In genomic region chr10:125148021-125148439, GRCh38 we compare ENCODE assay signal across 11 cellular contexts. TPM values are rescaled to one million over a fixed set of nuclear protein-coding genes. Genes with fewer than 3 reads are reported as not detected.
A peak's percentile ranks its signal among the peaks of the same experiment; 100 is the strongest.
DNase-seq lines count a peak whose midpoint lies in the region; ATAC-seq and TF ChIP-seq lines count a peak whose summit lies in the region.
"Had no signal": no experiment of that assay in that cellular context is flagged by ENCODE, and none has a peak within 500 bp of the region (broad histone marks: within the 10 kb centered on the region; RNA-seq: fewer than 3 reads in every experiment).

No MANE protein-coding gene starts in this region.

- H2AFZ ChIP-seq in SK-N-SH (ENCODE audit: low read depth) (no peak overlapping the region), mesenchymal stem cell (ENCODE audit: low read depth, low read length) (no peak overlapping the region)

- H3K27me3 ChIP-seq in SK-N-SH (ENCODE audit: insufficient read depth) = no peaks in the 10 kb centered on the region
- H3K27me3 ChIP-seq in mesenchymal stem cell (ENCODE audit: control insufficient read depth in 1 of 2, insufficient read depth in 1 of 2, low read length in 2 of 2) = no peaks in the 10 kb centered on the region

- WGBS in SK-N-SH (ENCODE audit: low lambda C conversion rate) = 84% methylated on average over 7 of the region's 7 CpGs
- 58% methylated on average over 6 of the region's 7 CpGs for WGBS in mesenchymal stem cell

- no peak for TF ChIP-seq RAD21 in SK-N-SH (IDR thresholded peaks at IDR 0.05; ENCODE audit: low read length)

- peaks cover 99% of the 10 kb centered on the region for H4K20me1 ChIP-seq in SK-N-SH (ENCODE audit: insufficient read depth)

- H3K4me2 ChIP-seq in SK-N-SH (0 out of 2 replicates have a peak overlapping the region, but pooled peaks have one; percentile 16), mesenchymal stem cell (ENCODE audit: low read length, poor library complexity, severe bottlenecking) (peak overlapping the region; percentile 24)

- H3K4me3 ChIP-seq in SK-N-SH (ENCODE audit: low read depth in 2 of 2, low read length in 1 of 2) (no peak overlapping the region), mesenchymal stem cell (ENCODE audit: insufficient read depth in 1 of 2, low read depth in 1 of 2, low read length in 2 of 2) (peak overlapping the region in 1 of 2 experiments; percentile 20)

- no peaks in the 10 kb centered on the region for H3K9me3 Mint-ChIP-seq in chondrocyte (ENCODE audit: low read depth)
- H3K9me3 Mint-ChIP-seq in T-cell = no peaks in the 10 kb centered on the region
- H3K9me3 Mint-ChIP-seq: T-helper 2 cell treated with Interferon-gamma antibody and Interleukin-4, amounts not matched to agents 5 μg/mL and 100 μg/mL, for 36 hours had no signal

- H3K36me3 Mint-ChIP-seq in chondrocyte (ENCODE audit: low read depth) (peaks cover 2% of the 10 kb centered on the region), T-cell (no peaks in the 10 kb centered on the region)
- H3K36me3 Mint-ChIP-seq: CD4-positive, CD25-positive, alpha-beta regulatory T cell had no signal

- H3K18ac ChIP-seq in mesenchymal stem cell (ENCODE audit: low read depth in 1 of 2, low read length in 2 of 2) = peak overlapping the region in 1 of 2 experiments; percentile 42

- H3K27me3 Mint-ChIP-seq in chondrocyte (ENCODE audit: low read depth) (no peaks in the 10 kb centered on the region), T-cell (peaks cover 17 to 66% of the 10 kb centered on the region in 2 donors)

- H3K27ac Mint-ChIP-seq in chondrocyte (ENCODE audit: unreplicated experiment) (peak overlapping the region; percentile 94), T-cell (peak overlapping the region in 1 of 2 donors; percentile 58)
- H3K27ac Mint-ChIP-seq: T-helper 2 cell treated with Interferon-gamma antibody and Interleukin-4, amounts not matched to agents 5 μg/mL and 100 μg/mL, for 36 hours had no signal

- peak overlapping the region; percentile 92 for H2AK5ac ChIP-seq in mesenchymal stem cell (ENCODE audit: low read length, severe bottlenecking)

- H3K79me1 ChIP-seq in mesenchymal stem cell (replicated peaks; ENCODE audit: low read length, poor library complexity, severe bottlenecking) = peaks cover 9% of the 10 kb centered on the region

- peaks cover 5 to 22% of the 10 kb centered on the region in 2 experiments for H3K36me3 ChIP-seq in SK-N-SH (replicated peaks in 1 of 2; ENCODE audit: control insufficient read depth in 1 of 2, insufficient read depth in 2 of 2, low read length in 1 of 2)
- H3K36me3 ChIP-seq in mesenchymal stem cell (ENCODE audit: control insufficient read depth in 1 of 2, insufficient read depth in 2 of 2, low read depth in 1 of 2, low read length in 2 of 2) = peaks cover 12 to 18% of the 10 kb centered on the region in 2 experiments

- H3K4me3 Mint-ChIP-seq in chondrocyte (ENCODE audit: unreplicated experiment) (peak overlapping the region; percentile 41), T-cell (no peak overlapping the region)
- H3K4me3 Mint-ChIP-seq: CD4-positive, CD25-positive, alpha-beta regulatory T cell; T-helper 2 cell treated with Interferon-gamma antibody and Interleukin-4, amounts not matched to agents 5 μg/mL and 100 μg/mL, for 36 hours had no signal

- no peak overlapping the region for H2BK15ac ChIP-seq in mesenchymal stem cell (ENCODE audit: low read depth, poor library complexity, severe bottlenecking)

- no peaks in the 10 kb centered on the region for H3F3A ChIP-seq in SK-N-SH (replicated peaks; ENCODE audit: insufficient read depth)

- no peak overlapping the region for H4K91ac ChIP-seq in mesenchymal stem cell (ENCODE audit: low read length)

- ATAC-seq in SK-N-SH treated with all-trans-retinoic acid at 6 μM for 48 hours (no peak), T-cell (replicated peaks in 1 of 4) (no peak)

- H3K4me1 Mint-ChIP-seq in chondrocyte (ENCODE audit: low read depth) = peaks cover 78% of the 10 kb centered on the region
- H3K4me1 Mint-ChIP-seq in T-cell = peaks cover 0 to 20% (median 1%) of the 10 kb centered on the region in 3 donors

- H3K9me3 ChIP-seq in SK-N-SH (no peaks in the 10 kb centered on the region), mesenchymal stem cell (ENCODE audit: control insufficient read depth, low read length) (no peaks in the 10 kb centered on the region)

- no peak overlapping the region for H2BK120ac ChIP-seq in mesenchymal stem cell (ENCODE audit: low read depth, low read length)

- H3K4ac ChIP-seq in mesenchymal stem cell (ENCODE audit: low read depth in 1 of 2, low read length in 2 of 2) = no peak overlapping the region

- H3K79me2 ChIP-seq in SK-N-SH (ENCODE audit: insufficient read depth) = peaks cover 100% of the 10 kb centered on the region

- peak overlapping the region in 1 of 2 experiments; percentile 56 for H2BK12ac ChIP-seq in mesenchymal stem cell (ENCODE audit: low read length in 2 of 2)

- no peak overlapping the region for H2BK5ac ChIP-seq in mesenchymal stem cell (ENCODE audit: low read depth, low read length, poor library complexity, severe bottlenecking)

- CTCF ChIA-PET in SK-N-SH (lab: Yijun Ruan, JAX) (interaction anchor here (0.6 to 1.2 kb wide), 3 partner anchors 46 to 155 kb away, joined by 3 to 5 read pairs (median 3); no protein-coding TSS in a partner anchor), T-cell (lab: Charles Lee) (no interaction called here)

- H4K8ac ChIP-seq in mesenchymal stem cell (ENCODE audit: low read length) = peak overlapping the region; percentile 16

- no peak for DNase-seq in SK-N-SH
- DNase-seq in chondrocyte (ENCODE audit: low spot score) = peak; percentile 40
- DNase-seq in mesenchymal stem cell = peak; percentile 67
- peak; percentile 70 for DNase-seq in ureter (ENCODE audit: low spot score)
- no peak for DNase-seq in stimulated activated CD4-positive, alpha-beta T cell treated with anti-CD3 and anti-CD28 coated beads, Interleukin-2, amount 100 ng/mL, for 24 hours
- no peak for DNase-seq in stimulated activated naive CD4-positive, alpha-beta T cell (lab: John Stamatoyannopoulos, UW)
- DNase-seq in T-cell = no peak
- DNase-seq: CD4-positive, CD25-positive, alpha-beta regulatory T cell; midbrain had no signal

- H3K27ac ChIP-seq in SK-N-SH (ENCODE audit: low read depth in 2 of 2, low read length in 1 of 2) = peak overlapping the region in 1 of 2 experiments; percentile 40; a peak in 1 of 4 replicates
- peak overlapping the region; percentile 82 for H3K27ac ChIP-seq in mesenchymal stem cell (ENCODE audit: low read length, poor library complexity, severe bottlenecking)

- POLR2A ChIA-PET in SK-N-SH (lab: Yijun Ruan, JAX) = no interaction called here
- POLR2A ChIA-PET in T-cell (lab: Charles Lee) = no interaction called here

- H3K4me1 ChIP-seq in SK-N-SH (ENCODE audit: control insufficient read depth in 1 of 2, insufficient read depth in 2 of 2, low read depth in 1 of 2, low read length in 1 of 2) (peaks cover 18 to 27% of the 10 kb centered on the region in 2 experiments; a peak in 2 of 4 replicates), mesenchymal stem cell (ENCODE audit: control insufficient read depth, insufficient read depth, low read depth, low read length) (peaks cover 66% of the 10 kb centered on the region)

- H3K23ac ChIP-seq in mesenchymal stem cell (ENCODE audit: low read length in 2 of 2) = no peak overlapping the region

- no peak for TF ChIP-seq EP300 in SK-N-SH (IDR thresholded peaks at IDR 0.05; ENCODE audit: borderline replicate concordance in 1 of 2, low read depth in 1 of 2, low read length in 1 of 2)

- no peak overlapping the region for H3K9ac ChIP-seq in SK-N-SH
- H3K9ac ChIP-seq in mesenchymal stem cell (ENCODE audit: low read length) = peak overlapping the region; percentile 73

- peak overlapping the region in 1 of 2 experiments; percentile 18 for H3K14ac ChIP-seq in mesenchymal stem cell (ENCODE audit: low read length in 2 of 2)

- TF ChIP-seq CTCF in SK-N-SH (IDR thresholded peaks at IDR 0.05) (no peak), chondrocyte (IDR thresholded peaks at IDR 0.05) (no peak)

- no peaks in the 10 kb centered on the region for H3K9me2 ChIP-seq in SK-N-SH

TF ChIP-seq in SK-N-SH, 30 proteins besides CTCF, POLR2A, EP300 and RAD21 (continues in another document):
- no peak for TF ChIP-seq SMC3 (IDR thresholded peaks at IDR 0.05; ENCODE audit: low read depth, low read length)

TF ChIP-seq in SK-N-SH treated with all-trans-retinoic acid at 6 μM for 48 hours, 23 proteins besides CTCF, POLR2A, EP300 and RAD21:
- TF ChIP-seq ZNF70 (CRISPR knock-in tag; IDR thresholded peaks at IDR 0.05) (no peak), TCF4 (CRISPR knock-in tag; IDR thresholded peaks at IDR 0.05; ENCODE audit: borderline replicate concordance) (no peak), CREB5 (CRISPR knock-in tag; IDR thresholded peaks at IDR 0.05; ENCODE audit: low read depth) (no peak), ESRRG (CRISPR knock-in tag; IDR thresholded peaks at IDR 0.05) (no peak), ZNF8 (CRISPR knock-in tag; IDR thresholded peaks at IDR 0.05) (no peak), ISL1 (CRISPR knock-in tag; IDR thresholded peaks at IDR 0.05) (no peak), OSR1 (CRISPR knock-in tag; IDR thresholded peaks at IDR 0.05) (no peak), TOX (CRISPR knock-in tag; IDR thresholded peaks at IDR 0.05; ENCODE audit: borderline replicate concordance) (no peak), ARNTL (CRISPR knock-in tag; IDR thresholded peaks at IDR 0.05; ENCODE audit: borderline replicate concordance, low read depth) (no peak)

RNA-seq across cellular contexts. Expression of gene CTBP2, which starts 12.3 kb away (rescaled TPM):
- 51.5 and 69.7 TPM in 2 replicates for polyA plus RNA-seq in SK-N-SH (2012; rRNA removed)
- polyA plus RNA-seq in SK-N-SH (2012; cell fraction: cytosol; rRNA removed) = 41.0 and 63.0 TPM in 2 replicates
- polyA plus RNA-seq in SK-N-SH (2012; cell fraction: nucleus; rRNA removed) = 128 and 129 TPM in 2 replicates
- total RNA-seq in chondrocyte (62.6 to 90.6 TPM (median 86.4 TPM) in 3 replicates), ureter (94.5 TPM), T-cell (1 to 10 TPM; 1.1 to 5.8 (median 3.1) TPM)
- 58.2 TPM for polyA plus RNA-seq in mesenchymal stem cell (2013, experiment 1 of 2)
- 55.7 TPM for polyA plus RNA-seq in mesenchymal stem cell (2013, experiment 2 of 2)

Comparison
In these comparisons a context has a peak if more than half of its experiments do, and no peak if none do; other contexts are left out.
1. DNase-seq: peak in chondrocyte (single experiment), mesenchymal stem cell (single experiment) and ureter (single experiment); none in SK-N-SH (single experiment), stimulated activated CD4-positive, alpha-beta T cell treated with anti-CD3 and anti-CD28 coated beads, Interleukin-2, amount 100 ng/mL, for 24 hours (0 of 2), stimulated activated naive CD4-positive, alpha-beta T cell (0 of 6) and T-cell (0 of 34).